Comparison of ENCODE assay signal across 14 cellular contexts in the genomic region with DNA sequence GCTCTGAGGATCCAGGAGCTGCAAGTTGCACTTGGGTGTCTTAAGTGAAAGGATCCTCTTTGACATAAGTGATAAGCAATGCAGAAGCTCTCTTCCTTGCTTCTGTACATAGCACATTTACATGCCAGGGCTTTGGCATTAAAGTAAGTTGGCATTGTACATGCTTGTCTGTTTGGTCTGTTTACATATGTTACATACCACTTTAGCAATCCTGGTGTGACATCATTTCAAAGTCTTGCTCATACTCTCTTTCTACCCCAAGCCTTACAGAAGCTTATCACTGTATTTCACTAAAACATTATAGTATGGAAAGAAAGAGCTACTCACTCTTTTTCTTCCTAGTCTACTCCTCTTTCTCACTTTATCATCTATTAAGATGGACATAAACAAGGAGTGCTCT.
DNase-seq lines count a peak whose midpoint lies in the region; ATAC-seq and TF ChIP-seq lines count a peak whose summit lies in the region.
"Had no signal": no experiment of that assay in that cellular context is flagged by ENCODE, and none has a peak within 500 bp of the region (broad histone marks: within the 10 kb centered on the region; RNA-seq: fewer than 3 reads in every experiment).

No MANE protein-coding gene starts in this region.

- no peak for TF ChIP-seq POLR2A in gastrocnemius medialis (IDR thresholded peaks at IDR 0.05)

- H3K27me3 ChIP-seq in gastrocnemius medialis = no peaks in the 10 kb centered on the region

- in situ Hi-C loops in gastrocnemius medialis (cut with MboI; ENCODE audit: low sequenced_read_pairs in 4 of 4) = no loop called here

- no peaks in the 10 kb centered on the region for H3K9me3 ChIP-seq in gastrocnemius medialis
- H3K9me3 ChIP-seq: Caco-2 had no signal

- H3K4me3 ChIP-seq in fibroblast of villous mesenchyme (ENCODE audit: low read depth, low read length) (no peak overlapping the region), gastrocnemius medialis (no peak overlapping the region)

- H3K36me3 ChIP-seq in gastrocnemius medialis = no peaks in the 10 kb centered on the region

- DNase-seq in EL (peak; percentile 41), OCI-M1 (lab: John Stamatoyannopoulos, UW) (peak; percentile 22), dedifferentiated amniotic fluid mesenchymal stem cell (ENCODE audit: extremely low spot score) (peak; percentile 52), fibroblast of villous mesenchyme (ENCODE audit: low read depth) (peak; percentile 16), head of caudate nucleus (no peak), gastrocnemius medialis (no peak), T1000 (lab: John Stamatoyannopoulos, UW) (no peak)
- DNase-seq: Caco-2, NCI-H1436 treated with DMSO at 0.1 percent for 48 hours, NCI-H2081 treated with DMSO at 0.1 percent for 48 hours, NCI-H524 treated with DMSO at 0.1 percent for 48 hours had no signal

- intact Hi-C loops in head of caudate nucleus (cut with DNase I) (no loop called here), gastrocnemius medialis (cut with DNase I; ENCODE audit: low total_unique reads) (no loop called here)

- no peak for TF ChIP-seq CTCF in fibroblast of villous mesenchyme (IDR thresholded peaks at IDR 0.05; ENCODE audit: insufficient read depth, low read depth, low read length)
- no peak for TF ChIP-seq CTCF in gastrocnemius medialis (IDR thresholded peaks at IDR 0.05 in 4 of 5, conservative IDR thresholded peaks at IDR 0.05 in 1 of 5)

- H3K4me1 ChIP-seq in gastrocnemius medialis = no peaks in the 10 kb centered on the region
- H3K4me1 ChIP-seq: Caco-2 had no signal

- no peak overlapping the region for H3K27ac ChIP-seq in gastrocnemius medialis
- H3K27ac ChIP-seq: RWPE1 had no signal

- no peak for ATAC-seq in gastrocnemius medialis
- ATAC-seq in GM18519 (IDR thresholded peaks at IDR 0.05; ENCODE audit: low FRiP score, unreplicated experiment) = no peak
- ATAC-seq: HepG2 had no signal

Comparison
In these comparisons a context has a peak if more than half of its experiments do, and no peak if none do; other contexts are left out.
1. DNase-seq: peak in EL (single experiment), OCI-M1 (single experiment), dedifferentiated amniotic fluid mesenchymal stem cell (single experiment) and fibroblast of villous mesenchyme (single experiment); none in head of caudate nucleus (0 of 42), gastrocnemius medialis (0 of 2) and T1000 (single experiment).